25 cellular contexts compared by ENCODE assay signal in the genomic region with DNA sequence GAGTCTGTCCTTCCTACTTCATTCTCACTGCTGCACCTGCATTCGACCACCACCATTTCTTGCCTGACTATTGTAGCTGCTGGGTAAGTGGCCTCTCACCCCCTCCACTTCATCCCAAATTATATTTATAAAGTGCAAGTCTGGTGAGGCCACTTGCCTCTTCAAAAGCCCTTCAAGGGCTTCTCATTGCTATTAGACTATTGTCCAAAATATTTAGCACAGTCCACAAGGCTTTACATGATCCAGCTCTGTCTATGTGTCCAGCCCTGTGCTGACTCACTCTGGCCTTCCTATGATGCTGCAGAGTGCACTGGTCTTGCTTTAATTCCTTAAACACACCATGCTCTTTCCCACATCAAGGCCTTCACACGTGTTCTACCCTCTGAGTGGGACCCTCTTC. TPM values are rescaled to one million over a fixed set of nuclear protein-coding genes. Genes with fewer than 3 reads are reported as not detected.
"Had no signal": no experiment of that assay in that cellular context is flagged by ENCODE, and none has a peak within 500 bp of the region (broad histone marks: within the 10 kb centered on the region; RNA-seq: fewer than 3 reads in every experiment).

No MANE protein-coding gene starts in this region.

- ATAC-seq: esophagus mucosa, foreskin keratinocyte, gastroesophageal sphincter, heart left ventricle, left lobe of liver, natural killer cell, psoas muscle, right cardiac atrium had no signal

- H3K9me3 Mint-ChIP-seq: memory B cell, type B pancreatic cell had no signal

- H3K4me3 Mint-ChIP-seq: memory B cell, natural killer cell, type B pancreatic cell had no signal

- H3K27ac Mint-ChIP-seq: memory B cell, natural killer cell, type B pancreatic cell had no signal

- DNase-seq: dorsolateral prefrontal cortex; effector CD4-positive, alpha-beta T cell; foreskin keratinocyte; heart left ventricle; kidney; natural killer cell; occipital lobe; ovary; posterior cingulate gyrus; psoas muscle; right cardiac atrium; stimulated activated CD4-positive, alpha-beta T cell treated with anti-CD3 and anti-CD28 coated beads, Interleukin-15, amount 100 ng/mL, for 24 hours; stimulated activated CD4-positive, alpha-beta T cell treated with anti-CD3 and anti-CD28 coated beads, Interleukin-2, amount 100 ng/mL, for 48 hours; stimulated activated CD8-positive, alpha-beta memory T cell treated with anti-CD3 and anti-CD28 coated beads, Interleukin-4, amount 100 ng/mL, for 48 hours; stimulated activated naive CD4-positive, alpha-beta T cell; stomach; thyroid gland had no signal

- H3K4me1 Mint-ChIP-seq: memory B cell, natural killer cell had no signal

RNA-seq across cellular contexts. Expression of gene PAH, which starts 46.0 kb away (rescaled TPM):
- total RNA-seq: esophagus mucosa, fibroblast of lung, foreskin keratinocyte, natural killer cell, renal cortical epithelial cell, subcutaneous adipose tissue had no signal
